In genomic region chr6:135145509-135145865, GRCh38 we compare ENCODE assay signal across 2 cellular contexts.
TF ChIP-seq lines count a peak whose summit lies in the region.

No MANE protein-coding gene starts in this region.

TF ChIP-seq in liver, 16 proteins besides CTCF, POLR2A, EP300 and RAD21:
- TF ChIP-seq HNF4G (IDR thresholded peaks at IDR 0.05), result no peak
- peak in 1 of 2 donors; percentile 60 for TF ChIP-seq JUND (IDR thresholded peaks at IDR 0.05)
- no peak for TF ChIP-seq FOXA2 (IDR thresholded peaks at IDR 0.05)
- TF ChIP-seq GABPA (IDR thresholded peaks at IDR 0.05 in 1 of 2, conservative IDR thresholded peaks at IDR 0.05 in 1 of 2), result no peak
- TF ChIP-seq MAX (IDR thresholded peaks at IDR 0.05), result no peak
- TF ChIP-seq ATF3 (IDR thresholded peaks at IDR 0.05), result peak; percentile 60
- no peak for TF ChIP-seq YY1 (IDR thresholded peaks at IDR 0.05)
- TF ChIP-seq SP1 (IDR thresholded peaks at IDR 0.05), result no peak
TF ChIP-seq in liver: peak in this region for 2.

TF ChIP-seq in HepG2, 621 proteins besides CTCF, POLR2A, EP300 and RAD21:
- TF ChIP-seq ZNF713 (CRISPR knock-in tag; IDR thresholded peaks at IDR 0.05) (no peak), ATF3 (CRISPR knock-in tag; IDR thresholded peaks at IDR 0.05) (no peak), MEIS2 (CRISPR knock-in tag; IDR thresholded peaks at IDR 0.05) (no peak), SRF (IDR thresholded peaks at IDR 0.05; ENCODE audit: low read depth, low read length) (no peak), YEATS2 (CRISPR knock-in tag; IDR thresholded peaks at IDR 0.05; ENCODE audit: borderline replicate concordance) (no peak), NFIC (IDR thresholded peaks at IDR 0.05; ENCODE audit: low read length) (no peak), NFYB (CRISPR knock-in tag; IDR thresholded peaks at IDR 0.05) (no peak), ZNF407 (CRISPR knock-in tag; IDR thresholded peaks at IDR 0.05; ENCODE audit: not compliant biosample characterization) (no peak), ZNF737 (CRISPR knock-in tag; IDR thresholded peaks at IDR 0.05; ENCODE audit: borderline replicate concordance) (no peak), ZSCAN20 (CRISPR knock-in tag; IDR thresholded peaks at IDR 0.05; ENCODE audit: borderline replicate concordance) (no peak), MLXIP (CRISPR knock-in tag; IDR thresholded peaks at IDR 0.05; ENCODE audit: borderline replicate concordance) (no peak), MAFG (CRISPR knock-in tag; IDR thresholded peaks at IDR 0.05) (no peak), RBFOX2 (IDR thresholded peaks at IDR 0.05; ENCODE audit: low read depth, low read length) (no peak), IKZF5 (CRISPR knock-in tag; IDR thresholded peaks at IDR 0.05) (no peak), RORA (CRISPR knock-in tag; IDR thresholded peaks at IDR 0.05) (no peak), ZNF850 (CRISPR knock-in tag; conservative IDR thresholded peaks at IDR 0.05) (no peak), ZC3H4 (CRISPR knock-in tag; IDR thresholded peaks at IDR 0.05; ENCODE audit: borderline replicate concordance) (no peak), GZF1 (CRISPR knock-in tag; IDR thresholded peaks at IDR 0.05) (no peak)
TF ChIP-seq in HepG2: peak in this region for 0.
